9 cellular contexts compared by ENCODE assay signal in genomic region chr14:101992708-101993107, GRCh38. TPM values are rescaled to one million over a fixed set of nuclear protein-coding genes. Genes with fewer than 3 reads are reported as not detected.
A peak's percentile ranks its signal among the peaks of the same experiment; 100 is the strongest.
DNase-seq lines count a peak whose midpoint lies in the region; ATAC-seq and TF ChIP-seq lines count a peak whose summit lies in the region.
"Had no signal": no experiment of that assay in that cellular context is flagged by ENCODE, and none has a peak within 500 bp of the region (broad histone marks: within the 10 kb centered on the region; RNA-seq: fewer than 3 reads in every experiment).

No MANE protein-coding gene starts in this region.

- no peak overlapping the region for H3K4me3 Mint-ChIP-seq in activated CD8-positive, alpha-beta memory T cell treated with anti-CD3 and anti-CD28 coated beads, Interleukin-2, amount 10 ng/mL, durations not matched to agents 7 days and 5 days
- no peak overlapping the region for H3K4me3 Mint-ChIP-seq in GM23338
- H3K4me3 Mint-ChIP-seq: T-helper 1 cell treated with Interleukin-12 subunit alpha and Interleukin-12 subunit beta and Interleukin-4 antibody, amounts not matched to agents 30 μg/mL and 1 μg/mL, for 36 hours had no signal

- H3K9me2 ChIP-seq in GM23338 (ENCODE audit: insufficient read depth), result no peaks in the 10 kb centered on the region

- CTCF ChIA-PET in activated CD8-positive, alpha-beta memory T cell treated with anti-CD3 and anti-CD28 coated beads, Interleukin-2, amount 10 ng/mL, durations not matched to agents 7 days and 5 days (lab: Charles Lee), result interaction anchor here (1.0 kb wide), 1 partner anchor 70 kb away, joined by 4 read pairs; no protein-coding TSS in a partner anchor

- H3K4me1 Mint-ChIP-seq in activated CD8-positive, alpha-beta memory T cell treated with anti-CD3 and anti-CD28 coated beads, Interleukin-2, amount 10 ng/mL, durations not matched to agents 7 days and 5 days, result peaks cover 27% of the 10 kb centered on the region
- H3K4me1 Mint-ChIP-seq in GM23338, result no peaks in the 10 kb centered on the region

- TF ChIP-seq POLR2A in NB4 (IDR thresholded peaks at IDR 0.05; ENCODE audit: extremely low read depth, insufficient read length), result no peak

- H3K4me2 ChIP-seq in GM23338, result no peak overlapping the region

- ATAC-seq in activated CD8-positive, alpha-beta memory T cell treated with anti-CD3 and anti-CD28 coated beads, Interleukin-2, amount 10 ng/mL, durations not matched to agents 7 days and 5 days, result no peak
- ATAC-seq in HG02642 (IDR thresholded peaks at IDR 0.05; ENCODE audit: poor library complexity, unreplicated experiment) (peak; percentile 82), GM23338 (no peak)

- no peak for TF ChIP-seq CTCF in NB4 (IDR thresholded peaks at IDR 0.05; ENCODE audit: low read depth, low read length)
- TF ChIP-seq CTCF in GM23338 (conservative IDR thresholded peaks at IDR 0.05; ENCODE audit: low read depth in 2 of 2), result no peak

- H3K27ac Mint-ChIP-seq in activated CD8-positive, alpha-beta memory T cell treated with anti-CD3 and anti-CD28 coated beads, Interleukin-2, amount 10 ng/mL, durations not matched to agents 7 days and 5 days, result peak overlapping the region; percentile 5
- no peak overlapping the region; the same call in 1 of the 2 replicates for H3K27ac Mint-ChIP-seq in GM23338

- peaks cover 62% of the 10 kb centered on the region for H3K36me3 Mint-ChIP-seq in activated CD8-positive, alpha-beta memory T cell treated with anti-CD3 and anti-CD28 coated beads, Interleukin-2, amount 10 ng/mL, durations not matched to agents 7 days and 5 days
- H3K36me3 Mint-ChIP-seq in GM23338 (ENCODE audit: low read depth), result peaks cover 79% of the 10 kb centered on the region

- no peak for DNase-seq in activated CD8-positive, alpha-beta memory T cell treated with anti-CD3 and anti-CD28 coated beads, Interleukin-2, amount 10 ng/mL, durations not matched to agents 7 days and 5 days
- no peak for DNase-seq in activated CD8-positive, alpha-beta memory T cell treated with anti-CD3 and anti-CD28 coated beads, Interleukin-2, amount 50 U/mL, for 4 hours
- DNase-seq in NB4 (ENCODE audit: low read depth) (peak; percentile 17), pons (ENCODE audit: low spot score) (peak; percentile 39), GM23338 (ENCODE audit: low spot score) (no peak), DMS53 (lab: John Stamatoyannopoulos, UW) (no peak)
- DNase-seq in activated effector memory CD4-positive, alpha-beta T cell treated with anti-CD3 and anti-CD28 coated beads, Interleukin-2, amount 50 U/mL, for 16 hours, result no peak

- H3K4me3 ChIP-seq in NB4 (ENCODE audit: low read depth, low read length) (no peak overlapping the region), GM23338 (no peak overlapping the region)

- 0 out of 2 replicates have a peak, but pooled peaks cover 4% of the 10 kb centered on the region for H3K79me2 ChIP-seq in GM23338 (replicated peaks; ENCODE audit: insufficient read depth)

- no peaks in the 10 kb centered on the region for H3K27me3 Mint-ChIP-seq in activated CD8-positive, alpha-beta memory T cell treated with anti-CD3 and anti-CD28 coated beads, Interleukin-2, amount 10 ng/mL, durations not matched to agents 7 days and 5 days
- H3K27me3 Mint-ChIP-seq in GM23338 (ENCODE audit: insufficient read depth, low read depth, poor library complexity), result peaks cover 2% of the 10 kb centered on the region

- no peaks in the 10 kb centered on the region for H3K4me1 ChIP-seq in GM23338 (ENCODE audit: insufficient read depth)

- peaks cover 81% of the 10 kb centered on the region for H3K36me3 ChIP-seq in GM23338 (ENCODE audit: insufficient read depth)

- H2AFZ ChIP-seq in GM23338, result no peak overlapping the region

- peaks cover 10% of the 10 kb centered on the region for H4K20me1 ChIP-seq in GM23338 (replicated peaks; ENCODE audit: insufficient read depth)

- no peaks in the 10 kb centered on the region for H3K9me3 Mint-ChIP-seq in activated CD8-positive, alpha-beta memory T cell treated with anti-CD3 and anti-CD28 coated beads, Interleukin-2, amount 10 ng/mL, durations not matched to agents 7 days and 5 days (ENCODE audit: low read depth)
- H3K9me3 Mint-ChIP-seq in GM23338, result no peaks in the 10 kb centered on the region
- H3K9me3 Mint-ChIP-seq: T-helper 1 cell treated with Interleukin-12 subunit alpha and Interleukin-12 subunit beta and Interleukin-4 antibody, amounts not matched to agents 30 μg/mL and 1 μg/mL, for 36 hours had no signal

- H3K27me3 ChIP-seq in GM23338 (ENCODE audit: insufficient read depth), result no peaks in the 10 kb centered on the region

- H3F3A ChIP-seq in GM23338 (replicated peaks; ENCODE audit: low read depth), result 0 out of 2 replicates have a peak, but pooled peaks cover 8% of the 10 kb centered on the region

- no peak overlapping the region for H3K27ac ChIP-seq in GM23338 (ENCODE audit: low read depth)

TF ChIP-seq in GM23338, 12 proteins besides CTCF, POLR2A, EP300 and RAD21 (continues in another document):
- no peak for TF ChIP-seq STAT1 (IDR thresholded peaks at IDR 0.05; ENCODE audit: unreplicated experiment)
- TF ChIP-seq JUNB (IDR thresholded peaks at IDR 0.05; ENCODE audit: unreplicated experiment), result no peak
- TF ChIP-seq ZNF114 (CRISPR knock-in tag; IDR thresholded peaks at IDR 0.05), result no peak
- no peak for TF ChIP-seq CREB1 (CRISPR knock-in tag; IDR thresholded peaks at IDR 0.05; ENCODE audit: low read depth)
- no peak for TF ChIP-seq NANOG (IDR thresholded peaks at IDR 0.05; ENCODE audit: borderline replicate concordance)
- TF ChIP-seq ETS1 (IDR thresholded peaks at IDR 0.05), result no peak
- no peak for TF ChIP-seq EZH2 (IDR thresholded peaks at IDR 0.05; ENCODE audit: low read depth, unreplicated experiment)
- TF ChIP-seq POLR2AphosphoS5 (IDR thresholded peaks at IDR 0.05; ENCODE audit: low read depth), result no peak

RNA-seq across cellular contexts. Expression of gene DYNC1H1, which starts 28.3 kb away (rescaled TPM):
- total RNA-seq in activated CD8-positive, alpha-beta memory T cell treated with anti-CD3 and anti-CD28 coated beads, Interleukin-2, amount 10 ng/mL, durations not matched to agents 7 days and 5 days, result 100 to 1,000 TPM; 308 to 325 TPM
- 604 and 635 TPM in 2 replicates for total RNA-seq in GM23338 (2014; rRNA removed; shearing (Covaris generic))
- 179 and 181 TPM in 2 replicates for polyA plus RNA-seq in GM23338 (2016; fragmentation: Nextera tagmentation; extraction: Ambion mirVana)

Comparison
In these comparisons a context has a peak if more than half of its experiments do, and no peak if none do; other contexts are left out.
1. DNase-seq: peak in NB4 (single experiment) and pons (single experiment); none in activated CD8-positive, alpha-beta memory T cell treated with anti-CD3 and anti-CD28 coated beads, Interleukin-2, amount 10 ng/mL, durations not matched to agents 7 days and 5 days (single experiment), activated CD8-positive, alpha-beta memory T cell treated with anti-CD3 and anti-CD28 coated beads, Interleukin-2, amount 50 U/mL, for 4 hours (single experiment), activated effector memory CD4-positive, alpha-beta T cell treated with anti-CD3 and anti-CD28 coated beads, Interleukin-2, amount 50 U/mL, for 16 hours (single experiment), GM23338 (single experiment) and DMS53 (single experiment).